In genomic region chr1:245288796-245289195, GRCh38 we compare ENCODE assay signal across 20 cellular contexts.
"Had no signal": no experiment of that assay in that cellular context is flagged by ENCODE, and none has a peak within 500 bp of the region (broad histone marks: within the 10 kb centered on the region; RNA-seq: fewer than 3 reads in every experiment).

No MANE protein-coding gene starts in this region.

- H3K27ac ChIP-seq: coronary artery, left ventricle myocardium inferior, pancreas, psoas muscle had no signal

- H3K4me1 Mint-ChIP-seq: activated T-helper 17 cell treated with anti-CD3 and anti-CD28 coated beads, Interleukin-2, amount 50 U/mL, for 72 hours; immature natural killer cell; memory B cell; stimulated activated memory B cell treated with anti-CD40 and anti-IgM and Interleukin-4, amounts not matched to agents 10 μg/mL and 1 μg/mL and 100 μg/mL, for 72 hours had no signal

- FAIRE-seq: pancreas had no signal

- H3K27me3 ChIP-seq: pancreas had no signal

- H3K36me3 ChIP-seq: left ventricle myocardium inferior, pancreas had no signal

- H3K4me3 ChIP-seq: coronary artery, left ventricle myocardium inferior, pancreas, psoas muscle had no signal

- H3K36me3 Mint-ChIP-seq: activated naive CD4-positive, alpha-beta T cell treated with anti-CD3 and anti-CD28 coated beads, Interleukin-2, amount 50 U/mL, for 72 hours; immature natural killer cell; memory B cell; stimulated activated memory B cell treated with anti-CD40 and anti-IgM and Interleukin-4, amounts not matched to agents 10 μg/mL and 1 μg/mL and 100 μg/mL, for 72 hours had no signal

- H3K9me3 ChIP-seq: left ventricle myocardium inferior, pancreas, psoas muscle had no signal

- H3K4me3 Mint-ChIP-seq: activated CD8-positive, alpha-beta T cell treated with anti-CD3 and anti-CD28 coated beads, Interleukin-2, amount 10 ng/mL, durations not matched to agents 7 days and 5 days; activated T-helper 17 cell treated with anti-CD3 and anti-CD28 coated beads, Interleukin-2, amount 50 U/mL, for 72 hours; immature natural killer cell; memory B cell; nephron progenitor cell; stimulated activated memory B cell treated with anti-CD40 and anti-IgM and Interleukin-4, amounts not matched to agents 10 μg/mL and 1 μg/mL and 100 μg/mL, for 72 hours had no signal

- H3K4me1 ChIP-seq: left ventricle myocardium inferior, pancreas, psoas muscle had no signal

- H3K9me3 Mint-ChIP-seq: activated naive CD4-positive, alpha-beta T cell treated with anti-CD3 and anti-CD28 coated beads, Interleukin-2, amount 50 U/mL, for 72 hours; activated T-helper 17 cell treated with anti-CD3 and anti-CD28 coated beads, Interleukin-2, amount 50 U/mL, for 72 hours; immature natural killer cell; memory B cell; stimulated activated memory B cell treated with anti-CD40 and anti-IgM and Interleukin-4, amounts not matched to agents 10 μg/mL and 1 μg/mL and 100 μg/mL, for 72 hours had no signal

- ATAC-seq: activated CD8-positive, alpha-beta T cell treated with anti-CD3 and anti-CD28 coated beads, Interleukin-2, amount 10 ng/mL, durations not matched to agents 7 days and 5 days; activated naive CD4-positive, alpha-beta T cell treated with anti-CD3 and anti-CD28 coated beads, Interleukin-2, amount 50 U/mL, for 72 hours; activated T-helper 17 cell treated with anti-CD3 and anti-CD28 coated beads, Interleukin-2, amount 50 U/mL, for 72 hours; pancreas; psoas muscle; right cardiac atrium; stimulated activated memory B cell treated with anti-CD40 and anti-IgM and Interleukin-4, amounts not matched to agents 10 μg/mL and 1 μg/mL and 100 μg/mL, for 72 hours had no signal

- DNase-seq: activated CD4-positive, alpha-beta T cell treated with anti-CD3 and anti-CD28 coated beads for 1 hour; activated CD4-positive, alpha-beta T cell treated with anti-CD3 and anti-CD28 coated beads, Interleukin-2, amount 50 U/mL, for 1 hour; activated CD8-positive, alpha-beta T cell treated with anti-CD3 and anti-CD28 coated beads, Interleukin-2, amount 10 ng/mL, durations not matched to agents 7 days and 5 days; activated T-cell treated with anti-CD3 and anti-CD28 coated beads, Interleukin-2, amount 50 U/mL, for 1 hour; aorta; cerebellar nuclear complex; immature natural killer cell; left ventricle myocardium inferior; nephron progenitor cell; pancreas; psoas muscle; right cardiac atrium; stimulated activated CD4-positive, alpha-beta T cell treated with anti-CD3 and anti-CD28 coated beads, Interleukin-2, amount 100 ng/mL, for 24 hours; T-helper 9 cell; trophoblast cell had no signal
